12 cellular contexts compared by ENCODE assay signal in genomic region chr13:33797622-33798021, GRCh38. TPM values are rescaled to one million over a fixed set of nuclear protein-coding genes. Genes with fewer than 3 reads are reported as not detected.
DNase-seq lines count a peak whose midpoint lies in the region; ATAC-seq and TF ChIP-seq lines count a peak whose summit lies in the region.
"Had no signal": no experiment of that assay in that cellular context is flagged by ENCODE, and none has a peak within 500 bp of the region (broad histone marks: within the 10 kb centered on the region; RNA-seq: fewer than 3 reads in every experiment).

No MANE protein-coding gene starts in this region.

- POLR2A ChIA-PET in activated CD4-positive, alpha-beta T cell treated with anti-CD3 and anti-CD28 coated beads for 36 hours (lab: Charles Lee): no interaction called here

- no peaks in the 10 kb centered on the region for H3K27me3 ChIP-seq in upper lobe of right lung

- peak; percentile 39 for ATAC-seq in left lobe of liver
- peak; percentile 59 for ATAC-seq in upper lobe of right lung
- no peak for ATAC-seq in HG03095 (IDR thresholded peaks at IDR 0.05; ENCODE audit: unreplicated experiment)
- ATAC-seq in activated CD4-positive, alpha-beta T cell treated with anti-CD3 and anti-CD28 coated beads for 36 hours: no peak
- ATAC-seq: activated T-cell treated with anti-CD3 and anti-CD28 coated beads, Interleukin-2, amount 50 U/mL, for 72 hours had no signal

- H3K4me1 ChIP-seq in upper lobe of right lung: no peaks in the 10 kb centered on the region

- no peaks in the 10 kb centered on the region for H3K36me3 Mint-ChIP-seq in activated CD4-positive, alpha-beta T cell treated with anti-CD3 and anti-CD28 coated beads for 36 hours (ENCODE audit: low read depth)
- H3K36me3 Mint-ChIP-seq: memory B cell had no signal

- H3K4me1 Mint-ChIP-seq in activated CD4-positive, alpha-beta T cell treated with anti-CD3 and anti-CD28 coated beads for 36 hours: peaks cover 5% of the 10 kb centered on the region

- H3K9me3 ChIP-seq in upper lobe of right lung: no peaks in the 10 kb centered on the region

- H3K9me3 Mint-ChIP-seq in activated CD4-positive, alpha-beta T cell treated with anti-CD3 and anti-CD28 coated beads for 36 hours (ENCODE audit: low read depth): peaks cover under 1% of the 10 kb centered on the region
- H3K9me3 Mint-ChIP-seq: activated T-cell treated with anti-CD3 and anti-CD28 coated beads, Interleukin-2, amount 50 U/mL, for 72 hours had no signal

- no peak overlapping the region for H3K27ac ChIP-seq in upper lobe of right lung

- peak overlapping the region; percentile 18 for H3K4me3 ChIP-seq in upper lobe of right lung

- H3K36me3 ChIP-seq in upper lobe of right lung: no peaks in the 10 kb centered on the region

- TF ChIP-seq CTCF in upper lobe of right lung (IDR thresholded peaks at IDR 0.05): no peak

- intact Hi-C loops in upper lobe of right lung (cut with DNase I): no loop called here
- intact Hi-C loops in activated CD4-positive, alpha-beta T cell treated with anti-CD3 and anti-CD28 coated beads for 36 hours (cut with DNase I, micrococcal nuclease): no loop called here

- CTCF ChIA-PET in activated CD4-positive, alpha-beta T cell treated with anti-CD3 and anti-CD28 coated beads for 36 hours (lab: Charles Lee): interaction anchor here (0.6 to 1.5 kb wide), 4 partner anchors 12 to 1328 kb away, joined by 3 read pairs; no protein-coding TSS in a partner anchor

- DNase-seq in NCI-H2227 treated with DMSO at 0.1 percent for 48 hours (lab: John Stamatoyannopoulos, UW): peak; percentile 18
- no peak for DNase-seq in NCI-H2227 (lab: John Stamatoyannopoulos, UW; ENCODE audit: unreplicated experiment)
- peak; percentile 54 for DNase-seq in astrocyte of the hippocampus (ENCODE audit: low read depth, low spot score)
- DNase-seq in left lobe of liver (ENCODE audit: low spot score): no peak
- no peak for DNase-seq in upper lobe of right lung
- no peak for DNase-seq in activated CD4-positive, alpha-beta T cell treated with anti-CD3 and anti-CD28 coated beads, Interleukin-2, amount 50 U/mL, for 4 hours
- no peak for DNase-seq in activated CD4-positive, alpha-beta T cell treated with anti-CD3 and anti-CD28 coated beads for 36 hours
- DNase-seq: activated T-cell treated with anti-CD3 and anti-CD28 coated beads, Interleukin-2, amount 50 U/mL, for 72 hours; effector memory CD4-positive, alpha-beta T cell; T-helper 1 cell had no signal

- H3K27me3 Mint-ChIP-seq in activated CD4-positive, alpha-beta T cell treated with anti-CD3 and anti-CD28 coated beads for 36 hours: peaks cover 2% of the 10 kb centered on the region
- H3K27me3 Mint-ChIP-seq: memory B cell had no signal

- H3K27ac Mint-ChIP-seq in activated CD4-positive, alpha-beta T cell treated with anti-CD3 and anti-CD28 coated beads for 36 hours: no peak overlapping the region
- H3K27ac Mint-ChIP-seq: activated T-cell treated with anti-CD3 and anti-CD28 coated beads, Interleukin-2, amount 50 U/mL, for 72 hours; memory B cell had no signal

- H3K4me3 Mint-ChIP-seq in activated CD4-positive, alpha-beta T cell treated with anti-CD3 and anti-CD28 coated beads for 36 hours: no peak overlapping the region
- H3K4me3 Mint-ChIP-seq: activated T-cell treated with anti-CD3 and anti-CD28 coated beads, Interleukin-2, amount 50 U/mL, for 72 hours; memory B cell had no signal

RNA-seq across cellular contexts. Expression of gene RFC3, which starts 20.3 kb away (rescaled TPM):
- total RNA-seq in left lobe of liver (2.2 TPM), upper lobe of right lung (7.4 TPM)
- 10 to 100 TPM; 64.6 to 66.4 TPM for total RNA-seq in activated CD4-positive, alpha-beta T cell treated with anti-CD3 and anti-CD28 coated beads for 36 hours

Comparison
In these comparisons a context has a peak if more than half of its experiments do, and no peak if none do; other contexts are left out.
1. DNase-seq: peak in NCI-H2227 treated with DMSO at 0.1 percent for 48 hours (single experiment) and astrocyte of the hippocampus (single experiment); none in NCI-H2227 (single experiment), left lobe of liver (single experiment), upper lobe of right lung (single experiment), activated CD4-positive, alpha-beta T cell treated with anti-CD3 and anti-CD28 coated beads, Interleukin-2, amount 50 U/mL, for 4 hours (0 of 2) and activated CD4-positive, alpha-beta T cell treated with anti-CD3 and anti-CD28 coated beads for 36 hours (single experiment).
2. ATAC-seq: peak in left lobe of liver (single experiment) and upper lobe of right lung (single experiment); none in HG03095 (single experiment) and activated CD4-positive, alpha-beta T cell treated with anti-CD3 and anti-CD28 coated beads for 36 hours (single experiment).